Comparison of ENCODE assay signal across 1 cellular context in genomic region chr16:75043175-75043937, GRCh38.
TF ChIP-seq lines count a peak whose summit lies in the region.

No MANE protein-coding gene starts in this region.

TF ChIP-seq in HepG2, 621 proteins besides CTCF, POLR2A, EP300 and RAD21 (continued from another document):
- no peak for TF ChIP-seq ZNF646 (CRISPR knock-in tag; IDR thresholded peaks at IDR 0.05)
- no peak for TF ChIP-seq WIZ (CRISPR knock-in tag; IDR thresholded peaks at IDR 0.05)
- no peak for TF ChIP-seq ZNF567 (CRISPR knock-in tag; IDR thresholded peaks at IDR 0.05; ENCODE audit: borderline replicate concordance)
- TF ChIP-seq ZNF10 (CRISPR knock-in tag; IDR thresholded peaks at IDR 0.05; ENCODE audit: borderline replicate concordance, low read depth), result no peak
- TF ChIP-seq ZNF143 (CRISPR knock-in tag; IDR thresholded peaks at IDR 0.05), result no peak
- TF ChIP-seq ZNF225 (CRISPR knock-in tag; IDR thresholded peaks at IDR 0.05), result no peak
- TF ChIP-seq ZNF781 (CRISPR knock-in tag; IDR thresholded peaks at IDR 0.05; ENCODE audit: borderline replicate concordance, not compliant biosample characterization), result no peak
